In the genomic region with DNA sequence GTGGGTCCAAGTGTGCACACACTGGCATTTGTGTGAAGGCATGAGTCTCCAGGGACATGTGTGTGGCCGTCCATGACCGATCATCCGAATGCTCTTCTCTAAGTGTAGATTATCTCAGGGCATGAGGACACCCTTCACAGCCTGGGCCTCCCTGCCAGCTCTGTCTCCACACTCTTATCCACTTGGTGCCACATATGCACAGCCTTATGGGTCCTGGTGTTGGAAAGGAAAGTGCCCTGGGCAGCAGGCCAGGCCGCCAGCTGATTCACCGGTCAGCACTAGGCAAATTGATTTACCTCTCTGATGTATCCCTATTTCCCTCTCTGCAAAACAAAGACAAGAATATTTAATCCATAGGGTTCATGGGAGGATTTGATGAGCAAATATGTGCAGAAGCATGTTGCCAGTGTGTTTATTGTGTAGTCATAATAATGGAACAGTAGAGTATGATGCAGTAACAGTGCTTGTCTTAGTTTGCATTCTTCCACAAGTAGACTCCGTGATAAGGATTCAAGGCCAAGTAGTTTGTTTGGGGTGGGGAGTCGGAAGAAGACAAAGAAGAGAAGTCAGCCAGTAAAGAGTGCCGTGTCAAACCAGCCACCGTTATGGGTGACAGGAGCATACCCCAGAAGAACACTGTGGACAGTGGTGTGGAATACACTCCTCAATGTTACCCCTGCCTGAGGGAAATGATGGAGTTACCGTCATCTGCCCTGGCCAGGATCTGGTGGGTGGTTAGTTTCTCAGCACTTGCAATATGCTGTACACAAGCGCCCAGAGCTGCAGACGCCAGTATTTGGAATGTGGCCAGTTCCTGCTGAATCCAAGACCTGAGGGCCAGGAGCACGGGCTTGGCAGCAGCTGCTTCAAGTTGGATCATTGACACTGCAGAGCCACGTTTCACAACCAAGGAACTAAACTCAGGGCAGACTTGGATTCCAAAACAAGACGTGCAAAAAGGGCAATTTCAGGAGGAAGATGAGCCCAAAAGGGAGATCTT, we compare ENCODE assay signal across 10 cellular contexts.
A peak's percentile ranks its signal among the peaks of the same experiment; 100 is the strongest.
DNase-seq lines count a peak whose midpoint lies in the region; ATAC-seq and TF ChIP-seq lines count a peak whose summit lies in the region.
"Had no signal": no experiment of that assay in that cellular context is flagged by ENCODE, and none has a peak within 500 bp of the region (broad histone marks: within the 10 kb centered on the region; RNA-seq: fewer than 3 reads in every experiment).

No MANE protein-coding gene starts in this region.

- H3K9me3 ChIP-seq in right cardiac atrium (ENCODE audit: control insufficient read depth, low read length) (no peaks in the 10 kb centered on the region), transverse colon (no peaks in the 10 kb centered on the region), neural progenitor cell (ENCODE audit: low read depth) (no peaks in the 10 kb centered on the region)

- no peak overlapping the region for H3K4me2 ChIP-seq in neural progenitor cell

- H3K27ac Mint-ChIP-seq in neural progenitor cell, result no peak overlapping the region
- H3K27ac Mint-ChIP-seq: natural killer cell treated with Interleukin-12 subunit alpha and Interleukin-12 subunit beta and Interleukin-15 and Interleukin-18, amount 100 ng/mL, for 72 hours had no signal

- H3K4me1 ChIP-seq in right cardiac atrium (ENCODE audit: control insufficient read depth, insufficient read depth, low read length) (peaks cover 4% of the 10 kb centered on the region), transverse colon (no peaks in the 10 kb centered on the region), neural progenitor cell (no peaks in the 10 kb centered on the region)

- ATAC-seq in right cardiac atrium (peak; percentile 83 to 87), GM21737 (IDR thresholded peaks at IDR 0.05; ENCODE audit: unreplicated experiment) (no peak), HG02642 (IDR thresholded peaks at IDR 0.05; ENCODE audit: poor library complexity, unreplicated experiment) (no peak)
- ATAC-seq: natural killer cell treated with Interleukin-12 subunit alpha and Interleukin-12 subunit beta and Interleukin-15 and Interleukin-18, amount 100 ng/mL, for 72 hours had no signal

- H3K79me2 ChIP-seq in neural progenitor cell (ENCODE audit: low read depth), result no peaks in the 10 kb centered on the region

- in situ Hi-C loops in transverse colon (cut with MboI; ENCODE audit: low pct_ligation_motif_present in 1 of 4, low pct_unique_long_range_greater_than_20kb in 1 of 4, low sequenced_read_pairs in 3 of 4), result no loop called here

- no peaks in the 10 kb centered on the region for H3K36me3 Mint-ChIP-seq in neural progenitor cell
- H3K36me3 Mint-ChIP-seq: activated naive CD8-positive, alpha-beta T cell treated with anti-CD3 and anti-CD28 coated beads, Interleukin-2, amount 10 ng/mL, durations not matched to agents 7 days and 5 days; natural killer cell treated with Interleukin-12 subunit alpha and Interleukin-12 subunit beta and Interleukin-15 and Interleukin-18, amount 100 ng/mL, for 72 hours had no signal

- H3K27ac ChIP-seq in right cardiac atrium (ENCODE audit: low read length) (no peak overlapping the region), transverse colon (no peak overlapping the region), neural progenitor cell (no peak overlapping the region)

- H2AFZ ChIP-seq in neural progenitor cell (replicated peaks), result no peak overlapping the region

- H3K27me3 ChIP-seq in right cardiac atrium (ENCODE audit: control insufficient read depth, insufficient read depth) (no peaks in the 10 kb centered on the region), transverse colon (no peaks in the 10 kb centered on the region), neural progenitor cell (no peaks in the 10 kb centered on the region)

- no peaks in the 10 kb centered on the region for H3F3A ChIP-seq in neural progenitor cell (ENCODE audit: low read depth)

- H3K4me3 ChIP-seq in right cardiac atrium (ENCODE audit: low read length) (no peak overlapping the region), transverse colon (no peak overlapping the region), neural progenitor cell (no peak overlapping the region)

- H3K9me3 Mint-ChIP-seq in neural progenitor cell, result no peaks in the 10 kb centered on the region
- H3K9me3 Mint-ChIP-seq: activated naive CD8-positive, alpha-beta T cell treated with anti-CD3 and anti-CD28 coated beads, Interleukin-2, amount 10 ng/mL, durations not matched to agents 7 days and 5 days; natural killer cell treated with Interleukin-12 subunit alpha and Interleukin-12 subunit beta and Interleukin-15 and Interleukin-18, amount 100 ng/mL, for 72 hours had no signal

- H3K27me3 Mint-ChIP-seq in neural progenitor cell (ENCODE audit: insufficient read depth, low read depth), result no peaks in the 10 kb centered on the region

- no peak for TF ChIP-seq EP300 in transverse colon (IDR thresholded peaks at IDR 0.05; ENCODE audit: low read depth)

- H3K36me3 ChIP-seq in transverse colon (no peaks in the 10 kb centered on the region), neural progenitor cell (no peaks in the 10 kb centered on the region)

- WGBS in right cardiac atrium, result 30% methylated on average over 15 of the region's 15 CpGs
- 61 to 71% methylated on average over 9 to 15 of the region's 15 CpGs for WGBS in transverse colon (ENCODE audit: low coverage in 1 of 2), 2 donors

- TF ChIP-seq POLR2A in transverse colon (IDR thresholded peaks at IDR 0.05), result no peak

- intact Hi-C loops in right cardiac atrium (cut with DNase I) (no loop called here), transverse colon (cut with DNase I; ENCODE audit: low total_unique reads) (no loop called here)

- TF ChIP-seq CTCF in transverse colon (IDR thresholded peaks at IDR 0.05), result no peak
- TF ChIP-seq CTCF in neural progenitor cell (IDR thresholded peaks at IDR 0.05), result no peak

- no peak overlapping the region for H3K9ac ChIP-seq in neural progenitor cell

- no peaks in the 10 kb centered on the region for H4K20me1 ChIP-seq in neural progenitor cell (ENCODE audit: low read depth)

- DNase-seq in NCI-H2029 (lab: John Stamatoyannopoulos, UW) (peak; percentile 52), astrocyte of the hippocampus (ENCODE audit: low read depth, low spot score) (peak; percentile 74), right cardiac atrium (peak; percentile 76 to 90 (median 89)), transverse colon (peak; percentile 14), neural progenitor cell (ENCODE audit: low spot score) (no peak)
- DNase-seq: activated naive CD8-positive, alpha-beta T cell treated with anti-CD3 and anti-CD28 coated beads, Interleukin-2, amount 10 ng/mL, durations not matched to agents 7 days and 5 days; NCI-H510A treated with DMSO at 0.1 percent for 48 hours had no signal

- H3K4me1 Mint-ChIP-seq in neural progenitor cell, result peaks cover 4% of the 10 kb centered on the region
- H3K4me1 Mint-ChIP-seq: activated naive CD8-positive, alpha-beta T cell treated with anti-CD3 and anti-CD28 coated beads, Interleukin-2, amount 10 ng/mL, durations not matched to agents 7 days and 5 days had no signal

- H3K4me3 Mint-ChIP-seq in neural progenitor cell, result no peak overlapping the region
- H3K4me3 Mint-ChIP-seq: activated naive CD8-positive, alpha-beta T cell treated with anti-CD3 and anti-CD28 coated beads, Interleukin-2, amount 10 ng/mL, durations not matched to agents 7 days and 5 days; natural killer cell treated with Interleukin-12 subunit alpha and Interleukin-12 subunit beta and Interleukin-15 and Interleukin-18, amount 100 ng/mL, for 72 hours had no signal

Comparison
In these comparisons a context has a peak if more than half of its experiments do, and no peak if none do; other contexts are left out.
1. ATAC-seq: peak in right cardiac atrium (2 of 2); none in GM21737 (single experiment) and HG02642 (single experiment).